ENCODE assay signal across 2 cellular contexts in the genomic region with DNA sequence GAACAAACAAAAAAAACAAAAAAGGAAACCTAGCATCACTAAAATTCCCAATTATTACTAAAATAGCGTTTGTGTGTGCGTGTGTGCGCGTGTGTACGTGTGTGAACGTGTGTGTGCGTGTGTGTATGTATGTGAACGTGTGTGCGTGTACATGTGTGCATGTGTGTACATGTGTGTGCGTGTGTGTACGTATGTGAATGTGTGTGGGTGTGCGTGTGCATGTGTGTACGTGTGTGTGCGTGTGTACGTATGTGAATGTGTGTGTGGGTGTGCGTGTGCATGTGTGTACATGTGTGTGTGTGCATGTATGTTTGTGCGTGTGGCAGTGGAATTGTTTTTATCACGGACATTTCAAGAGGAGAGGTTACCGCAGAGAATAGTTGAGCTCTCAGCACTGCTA.
TF ChIP-seq lines count a peak whose summit lies in the region.

No MANE protein-coding gene starts in this region.

TF ChIP-seq in HEK293, 187 proteins besides CTCF, POLR2A, EP300 and RAD21:
- TF ChIP-seq ZNF621 (tag by site-specific recombination; IDR thresholded peaks at IDR 0.05), result no peak
- TF ChIP-seq, protein P1, sequence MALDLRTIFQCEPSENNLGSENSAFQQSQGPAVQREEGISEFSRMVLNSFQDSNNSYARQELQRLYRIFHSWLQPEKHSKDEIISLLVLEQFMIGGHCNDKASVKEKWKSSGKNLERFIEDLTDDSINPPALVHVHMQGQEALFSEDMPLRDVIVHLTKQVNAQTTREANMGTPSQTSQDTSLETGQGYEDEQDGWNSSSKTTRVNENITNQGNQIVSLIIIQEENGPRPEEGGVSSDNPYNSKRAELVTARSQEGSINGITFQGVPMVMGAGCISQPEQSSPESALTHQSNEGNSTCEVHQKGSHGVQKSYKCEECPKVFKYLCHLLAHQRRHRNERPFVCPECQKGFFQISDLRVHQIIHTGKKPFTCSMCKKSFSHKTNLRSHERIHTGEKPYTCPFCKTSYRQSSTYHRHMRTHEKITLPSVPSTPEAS (tag by site-specific recombination; IDR thresholded peaks at IDR 0.05), result peak; percentile 39; the same call in 1 of the 2 replicates

TF ChIP-seq in GM12878, 131 proteins besides CTCF, POLR2A, EP300 and RAD21:
- TF ChIP-seq, protein P2, sequence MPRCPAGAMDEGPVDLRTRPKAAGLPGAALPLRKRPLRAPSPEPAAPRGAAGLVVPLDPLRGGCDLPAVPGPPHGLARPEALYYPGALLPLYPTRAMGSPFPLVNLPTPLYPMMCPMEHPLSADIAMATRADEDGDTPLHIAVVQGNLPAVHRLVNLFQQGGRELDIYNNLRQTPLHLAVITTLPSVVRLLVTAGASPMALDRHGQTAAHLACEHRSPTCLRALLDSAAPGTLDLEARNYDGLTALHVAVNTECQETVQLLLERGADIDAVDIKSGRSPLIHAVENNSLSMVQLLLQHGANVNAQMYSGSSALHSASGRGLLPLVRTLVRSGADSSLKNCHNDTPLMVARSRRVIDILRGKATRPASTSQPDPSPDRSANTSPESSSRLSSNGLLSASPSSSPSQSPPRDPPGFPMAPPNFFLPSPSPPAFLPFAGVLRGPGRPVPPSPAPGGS (IDR thresholded peaks at IDR 0.05; ENCODE audit: borderline replicate concordance, insufficient read depth, low read depth, low read length, poor library complexity, severe bottlenecking), result peak; percentile 86
- TF ChIP-seq ASH2L (IDR thresholded peaks at IDR 0.05; ENCODE audit: borderline replicate concordance, low read depth), result no peak
